ENCODE assay signal across 8 cellular contexts in the genomic region with DNA sequence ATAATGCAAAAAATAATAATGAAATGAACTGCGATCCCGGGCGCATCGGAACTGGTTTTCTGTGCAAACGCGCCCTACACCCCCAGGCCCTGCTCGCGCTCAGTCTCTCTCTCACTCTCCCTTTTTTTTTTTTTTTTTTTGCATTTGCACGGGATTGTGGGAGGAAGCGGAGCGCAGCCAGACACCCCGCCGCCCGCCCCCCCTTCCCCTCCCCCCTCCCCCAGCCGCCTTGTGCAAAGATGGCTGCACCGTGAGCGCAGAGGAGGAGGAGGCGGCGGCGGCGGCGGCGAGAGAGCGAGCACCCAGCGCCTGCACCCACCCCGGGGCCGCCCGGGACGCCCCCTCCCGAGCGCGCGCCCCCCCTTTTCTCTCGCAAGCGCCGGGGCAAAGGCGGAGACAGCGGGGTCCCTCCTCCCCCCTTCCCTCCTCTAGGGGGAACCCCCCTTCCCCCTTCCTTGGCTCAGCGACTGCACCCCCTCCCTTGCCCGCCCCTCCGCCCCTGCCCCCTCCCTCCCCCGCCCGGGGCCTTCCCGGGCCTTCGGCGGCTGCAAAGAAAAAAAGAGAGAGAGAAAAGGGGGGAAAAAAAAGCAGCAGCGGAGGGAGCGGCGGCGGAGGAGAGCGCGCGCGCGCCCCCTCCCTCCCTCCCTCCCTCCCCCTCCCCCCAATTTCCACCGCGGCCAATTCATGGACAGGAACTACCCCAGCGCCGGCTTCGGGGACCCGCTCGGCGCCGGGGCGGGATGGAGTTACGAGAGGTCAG. TPM values are rescaled to one million over a fixed set of nuclear protein-coding genes. Genes with fewer than 3 reads are reported as not detected.
DNase-seq lines count a peak whose midpoint lies in the region; ATAC-seq, FAIRE-seq and TF ChIP-seq lines count a peak whose summit lies in the region.

A gene with protein sequence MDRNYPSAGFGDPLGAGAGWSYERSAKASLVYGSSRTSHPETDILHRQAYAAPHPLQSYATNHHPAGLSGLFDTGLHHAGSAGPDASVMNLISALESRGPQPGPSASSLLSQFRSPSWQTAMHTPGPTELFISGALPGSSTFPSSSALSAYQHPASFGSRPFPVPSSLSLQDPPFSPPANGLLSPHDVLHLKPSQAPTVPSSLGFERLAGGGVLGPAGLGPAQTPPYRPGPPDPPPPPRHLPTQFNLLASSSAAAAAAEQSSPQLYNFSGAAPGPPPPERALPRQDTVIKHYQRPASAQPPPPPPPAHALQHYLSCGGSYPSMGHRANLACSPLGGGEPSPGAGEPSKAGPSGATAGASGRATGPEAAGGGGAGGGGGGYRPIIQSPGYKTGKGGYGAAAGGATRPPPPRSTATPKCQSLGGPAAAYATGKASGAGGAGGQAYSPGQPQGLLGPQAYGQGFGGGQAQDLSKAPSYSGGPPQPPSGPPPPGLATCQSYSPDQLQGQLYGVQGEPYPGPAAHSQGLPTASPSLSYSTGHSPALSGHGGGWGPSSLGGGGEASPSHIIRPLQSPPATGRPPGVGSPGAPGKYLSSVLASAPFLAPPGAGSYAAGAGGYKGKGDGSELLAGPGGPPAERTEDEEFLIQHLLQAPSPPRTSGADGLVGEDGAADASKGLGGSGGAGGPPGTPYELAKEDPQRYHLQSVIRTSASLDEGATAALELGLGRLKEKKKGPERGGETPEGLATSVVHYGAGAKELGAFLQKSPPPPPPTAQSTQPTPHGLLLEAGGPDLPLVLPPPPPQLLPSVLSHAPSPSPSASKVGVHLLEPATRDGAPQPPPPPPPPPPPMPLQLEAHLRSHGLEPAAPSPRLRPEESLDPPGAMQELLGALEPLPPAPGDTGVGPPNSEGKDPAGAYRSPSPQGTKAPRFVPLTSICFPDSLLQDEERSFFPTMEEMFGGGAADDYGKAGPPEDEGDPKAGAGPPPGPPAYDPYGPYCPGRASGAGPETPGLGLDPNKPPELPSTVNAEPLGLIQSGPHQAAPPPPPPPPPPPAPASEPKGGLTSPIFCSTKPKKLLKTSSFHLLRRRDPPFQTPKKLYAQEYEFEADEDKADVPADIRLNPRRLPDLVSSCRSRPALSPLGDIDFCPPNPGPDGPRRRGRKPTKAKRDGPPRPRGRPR (N-terminal part only) (plus strand): TSS at position 212 of the 760 bp plus-strand sequence. CDS start 473 bp downstream, at position 685.

- ATAC-seq in left cardiac atrium (peak; percentile 68), HG02623 (IDR thresholded peaks at IDR 0.05; ENCODE audit: unreplicated experiment) (no peak), GM18861 (IDR thresholded peaks at IDR 0.05; ENCODE audit: unreplicated experiment) (no peak)

- no peak for TF ChIP-seq POLR2A in GM12891 (IDR thresholded peaks at IDR 0.05; ENCODE audit: low read depth, low read length)

- intact Hi-C loops in left cardiac atrium (cut with DNase I), result loop anchor here in 1 of 2 donors (2.0 kb wide), 1 partner anchor 48 kb away; no protein-coding TSS in a partner anchor
- intact Hi-C loops in posterior cingulate gyrus (cut with DNase I), result loop anchor here (5.0 kb wide), 1 partner anchor 86 kb away; a partner anchor contains a TSS

- FAIRE-seq in GM12891 (lab: Jason Lieb, UNC), result no peak

- DNase-seq in GM12891 (ENCODE audit: insufficient read length, low spot score) (peak; percentile 72), NCI-H1417 (lab: John Stamatoyannopoulos, UW) (peak; percentile 66 to 85 (median 83)), T-helper 2 cell (peak; percentile 50 to 89 (median 69)), amygdala (lab: John Stamatoyannopoulos, UW) (peak in 48 of 56 donors; percentile 29 to 92 (median 68)), left cardiac atrium (peak; percentile 68), posterior cingulate gyrus (peak; percentile 38 to 92 (median 46))

TF ChIP-seq in GM12891, 5 proteins besides CTCF, POLR2A, EP300 and RAD21:
- no peak; the same call in 1 of the 2 replicates for TF ChIP-seq POU2F2 (IDR thresholded peaks at IDR 0.05; ENCODE audit: low read depth, low read length)
- peak; percentile 25; the same call in 1 of the 2 replicates for TF ChIP-seq TAF1 (IDR thresholded peaks at IDR 0.05; ENCODE audit: low read depth, low read length)
- TF ChIP-seq SPI1 (IDR thresholded peaks at IDR 0.05; ENCODE audit: low read depth, low read length), result no peak

RNA-seq across cellular contexts. Expression of the gene that starts here (rescaled TPM):
- polyA plus RNA-seq in GM12891 (2012; ENCODE audit: low read depth, missing spikeins), result 5.4 TPM
- total RNA-seq in left cardiac atrium, result 10 to 100 TPM; 12.9 to 15.9 TPM

Comparison
In these comparisons a context has a peak if more than half of its experiments do, and no peak if none do; other contexts are left out.
1. ATAC-seq: peak in left cardiac atrium (2 of 2); none in HG02623 (single experiment) and GM18861 (single experiment).
2. Peak in every context shown above with its lines, with median percentiles within 50 percentile points of each other: DNase-seq.